Comparison of ENCODE assay signal across 25 cellular contexts in the genomic region with DNA sequence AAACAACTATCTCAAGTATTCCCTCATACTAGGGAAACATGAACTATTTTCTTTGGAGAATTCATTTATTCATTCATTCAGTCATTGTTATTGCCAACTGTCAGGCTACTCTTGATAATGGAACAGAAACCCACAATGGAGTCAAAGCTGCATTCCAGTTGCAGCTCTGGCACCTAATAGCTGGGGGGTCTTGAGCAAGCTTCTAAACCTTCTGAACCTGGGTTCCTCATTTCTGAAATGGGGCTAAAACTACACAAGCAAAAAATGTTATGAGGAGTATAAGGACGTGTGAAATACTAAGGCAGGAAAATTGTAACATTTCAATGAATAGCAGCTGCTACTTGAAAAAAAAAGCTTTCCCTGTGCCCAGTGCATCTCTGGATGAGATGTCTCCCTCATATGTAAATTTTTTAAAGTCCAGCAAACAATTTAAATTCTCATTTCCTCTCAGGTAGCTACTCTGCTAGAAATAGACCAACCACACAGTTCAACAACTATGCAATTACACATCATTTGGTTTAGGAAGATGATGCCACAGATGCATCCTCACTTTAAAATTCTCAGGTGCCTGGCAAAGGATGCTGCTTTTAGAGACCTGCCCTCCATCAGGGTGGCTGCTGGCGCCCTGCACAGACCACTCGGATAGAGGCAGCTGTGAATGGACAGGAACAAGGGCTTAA. TPM values are rescaled to one million over a fixed set of nuclear protein-coding genes. Genes with fewer than 3 reads are reported as not detected.
DNase-seq lines count a peak whose midpoint lies in the region; ATAC-seq and TF ChIP-seq lines count a peak whose summit lies in the region.
"Had no signal": no experiment of that assay in that cellular context is flagged by ENCODE, and none has a peak within 500 bp of the region (broad histone marks: within the 10 kb centered on the region; RNA-seq: fewer than 3 reads in every experiment).

No MANE protein-coding gene starts in this region.

- H3K9me3 ChIP-seq in OCI-LY7 (ENCODE audit: low read length) = no peaks in the 10 kb centered on the region; the same call in 1 of the 2 replicates
- H3K9me3 ChIP-seq: mucosa of descending colon, thoracic aorta had no signal

- CTCF ChIA-PET in OCI-LY7 (lab: Charles Lee; ENCODE audit: unreplicated experiment) = interaction anchor here (1.1 to 1.7 kb wide), 2 partner anchors 14 to 28 kb away, joined by 3 to 7 read pairs; no protein-coding TSS in a partner anchor

- no peak overlapping the region for H2AFZ ChIP-seq in KMS-11 (ENCODE audit: low read depth)
- H2AFZ ChIP-seq in OCI-LY7 (ENCODE audit: low read length) = no peak overlapping the region

- H4K20me1 ChIP-seq in KMS-11 (ENCODE audit: insufficient read depth) (no peaks in the 10 kb centered on the region), OCI-LY7 (ENCODE audit: insufficient read depth, low read length) (no peaks in the 10 kb centered on the region)

- no peaks in the 10 kb centered on the region for H3K27me3 ChIP-seq in KMS-11 (ENCODE audit: insufficient read depth, low read depth)
- H3K27me3 ChIP-seq: BLaER1 treated with 17β-estradiol and CSF1 and Interleukin-3, amounts not matched to agents 10 nM and 100 nM had no signal

- intact Hi-C loops in OCI-LY7 (cut with micrococcal nuclease; ENCODE audit: unreplicated experiment) = loop anchor here (5.0 kb wide), 1 partner anchor 42 kb away; no protein-coding TSS in a partner anchor
- intact Hi-C loops in cardiac septum (cut with DNase I) = no loop called here

- H3K9ac ChIP-seq in KMS-11 = no peak overlapping the region
- H3K9ac ChIP-seq: BLaER1 treated with 17β-estradiol and CSF1 and Interleukin-3, amounts not matched to agents 10 nM and 100 nM had no signal

- no TSS peak for BruUV-seq in OCI-LY7 (replicated peaks; lab: Mats Ljungman, UMichigan)

- no peak for TF ChIP-seq CTCF in GM12865 (IDR thresholded peaks at IDR 0.05; ENCODE audit: insufficient read depth, low read depth, low read length, missing control alignments)
- no peak for TF ChIP-seq CTCF in KMS-11 (conservative IDR thresholded peaks at IDR 0.05; ENCODE audit: low read depth, low read length)
- TF ChIP-seq CTCF in OCI-LY7 (conservative IDR thresholded peaks at IDR 0.05; ENCODE audit: low read length) = no peak

- ATAC-seq in GM19395 (IDR thresholded peaks at IDR 0.05; ENCODE audit: unreplicated experiment) = peak; percentile 31
- ATAC-seq: HCT116; left ventricle myocardium superior; mucosa of descending colon; PC-3; stimulated activated memory B cell treated with anti-CD40 and anti-IgM and Interleukin-4, amounts not matched to agents 10 μg/mL and 1 μg/mL and 100 μg/mL, for 72 hours had no signal

- H3K36me3 ChIP-seq in KMS-11 (ENCODE audit: insufficient read depth) (no peaks in the 10 kb centered on the region), OCI-LY7 (ENCODE audit: insufficient read depth, low read length) (peaks cover 6% of the 10 kb centered on the region; the same call in 1 of the 2 replicates)
- H3K36me3 ChIP-seq: thoracic aorta had no signal

- H3K4me1 ChIP-seq in KMS-11 (ENCODE audit: low read depth, poor library complexity, severe bottlenecking) = peaks cover 100% of the 10 kb centered on the region
- peaks cover 91% of the 10 kb centered on the region for H3K4me1 ChIP-seq in OCI-LY7 (ENCODE audit: insufficient read depth, low read length, poor library complexity, severe bottlenecking)

- in situ Hi-C loops in ACHN (cut with HindIII; ENCODE audit: low pct_ligation_motif_present, low pct_unique_long_range_greater_than_20kb, low sequenced_read_pairs) = no loop called here

- POLR2A ChIA-PET in OCI-LY7 (lab: Charles Lee) = interaction anchor here (0.5 to 9.4 kb wide), 15 partner anchors 11 to 89 kb away, joined by 3 to 104 read pairs (median 5); a partner anchor contains a TSS

- DNase-seq in GM12865 (ENCODE audit: low read depth) (peak; percentile 24), OCI-LY7 (ENCODE audit: low spot score) (peak; percentile 68), RKO (ENCODE audit: low spot score) (no peak), ACHN (no peak), HuH-7.5 (ENCODE audit: low spot score) (no peak), cardiac septum (ENCODE audit: low spot score) (no peak)
- DNase-seq: activated B cell treated with CpG ODN at 0.5 μM for 24 hours; activated CD4-positive, alpha-beta memory T cell treated with anti-CD3 and anti-CD28 coated beads, Interleukin-2, amount 10 ng/mL, durations not matched to agents 7 days and 5 days; activated naive CD4-positive, alpha-beta T cell; amygdala; dermis blood vessel endothelial cell; immature natural killer cell; KBM-7; left ventricle myocardium superior; mucosa of descending colon; NCI-H1105 treated with DMSO at 0.1 percent for 48 hours; NCI-H2081 treated with DMSO at 0.1 percent for 48 hours; NCI-H510A; PC-3 had no signal

- H3K27ac ChIP-seq in KMS-11 (peak overlapping the region; percentile 14; the same call in 1 of the 2 replicates), OCI-LY7 (ENCODE audit: low read depth, low read length, poor library complexity, severe bottlenecking) (peak overlapping the region; percentile 96)
- H3K27ac ChIP-seq: BLaER1 treated with 17β-estradiol and CSF1 and Interleukin-3, amounts not matched to agents 10 nM and 100 nM; thoracic aorta had no signal

- H3K4me3 ChIP-seq in GM12865 (ENCODE audit: low read depth, low read length) (no peak overlapping the region), KMS-11 (IDR thresholded peaks at IDR 0.05; ENCODE audit: insufficient read depth, low read depth, low read length) (peak overlapping the region; percentile 2), OCI-LY7 (ENCODE audit: low read depth, low read length, poor library complexity, severe bottlenecking) (peak overlapping the region; percentile 53)
- H3K4me3 ChIP-seq: BLaER1 treated with 17β-estradiol and CSF1 and Interleukin-3, amounts not matched to agents 10 nM and 100 nM; mucosa of descending colon; thoracic aorta had no signal

- H3K4me2 ChIP-seq in KMS-11 (peak overlapping the region; percentile 43; the same call in 1 of the 2 replicates), OCI-LY7 (ENCODE audit: low read length) (peak overlapping the region; percentile 93)

- H3K79me2 ChIP-seq in KMS-11 (ENCODE audit: insufficient read depth, low read depth) = peaks cover 87% of the 10 kb centered on the region
- H3K79me2 ChIP-seq in OCI-LY7 (ENCODE audit: insufficient read depth, low read depth, low read length) = peaks cover 85% of the 10 kb centered on the region

- no peaks in the 10 kb centered on the region for H3K9me2 ChIP-seq in OCI-LY7 (ENCODE audit: insufficient read depth, low read length)

RNA-seq across cellular contexts. Expression of a gene that starts 38.5 kb away (rescaled TPM):
- total RNA-seq in OCI-LY7 (2014; rRNA removed; shearing (Covaris generic)) = 4.9 and 8.0 TPM in 2 replicates
- total RNA-seq in OCI-LY7 (2022) (41.9 and 49.1 TPM in 2 replicates), cardiac septum (22.0 TPM)

Comparison
In these comparisons a context has a peak if more than half of its experiments do, and no peak if none do; other contexts are left out.
1. DNase-seq: peak in GM12865 (single experiment) and OCI-LY7 (single experiment); none in RKO (single experiment), ACHN (single experiment), HuH-7.5 (single experiment) and cardiac septum (single experiment).